Comparison of ENCODE assay signal across 8 cellular contexts in the genomic region with DNA sequence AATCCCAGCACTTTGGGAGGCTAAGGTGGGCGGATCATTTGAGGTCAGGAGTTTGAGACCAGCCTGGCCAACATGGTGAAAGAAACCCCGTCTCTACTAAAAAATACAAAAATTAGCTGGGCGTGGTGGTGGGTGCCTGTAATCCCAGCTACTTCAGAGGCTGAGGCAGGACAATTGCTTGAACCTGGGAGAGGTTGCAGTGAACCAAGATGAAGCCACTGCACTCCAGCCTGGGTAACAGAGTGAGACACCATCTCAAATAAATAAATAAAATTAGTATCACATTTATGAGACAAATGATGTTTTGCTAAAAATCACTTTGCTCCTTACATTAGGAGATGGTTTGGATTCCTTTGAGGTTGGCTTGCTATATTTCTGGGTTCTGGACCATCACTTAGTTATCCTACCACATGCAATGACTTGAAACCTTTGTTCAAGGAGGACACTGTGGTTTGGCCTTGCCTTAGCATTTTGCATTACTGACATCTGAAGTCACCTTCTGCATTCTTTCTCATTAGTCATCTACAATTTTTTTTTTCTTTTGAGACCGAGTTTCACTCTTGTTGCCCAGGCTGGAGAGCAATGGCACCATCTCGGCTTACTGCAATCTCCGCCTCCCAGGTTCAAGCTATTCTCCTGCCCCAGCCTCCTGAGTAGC.
DNase-seq lines count a peak whose midpoint lies in the region; TF ChIP-seq lines count a peak whose summit lies in the region.
"Not testable (repeated sequence)": the region's sequence is repeated elsewhere in the genome, so short reads cannot be mapped to it uniquely, and the experiment has no call there.

No MANE protein-coding gene starts in this region.

- H3K9me3 Mint-ChIP-seq in MCF 10A (ENCODE audit: unreplicated experiment) = not testable (repeated sequence)

- peak; percentile 47 for DNase-seq in AG04450 (ENCODE audit: low read depth, low spot score)
- peak; percentile 72 for DNase-seq in GM04504 (ENCODE audit: low read depth)
- not testable (repeated sequence) for DNase-seq in SK-N-SH; smooth muscle cell (lab: John Stamatoyannopoulos, UW; ENCODE audit: unreplicated experiment)
- peak; percentile 55 for DNase-seq in MCF 10A (ENCODE audit: unreplicated experiment)
- peak; percentile 75 to 98 for DNase-seq in fibroblast of lung (ENCODE audit: low read depth in 2 of 2)
- peak; percentile 83 for DNase-seq in kidney glomerular epithelial cell (lab: John Stamatoyannopoulos, UW)

- not testable (repeated sequence) for TF ChIP-seq RAD21 in Ishikawa (IDR thresholded peaks at IDR 0.05; ENCODE audit: low read depth); SK-N-SH (IDR thresholded peaks at IDR 0.05; ENCODE audit: low read length)

- not testable (repeated sequence) for H2AFZ ChIP-seq in SK-N-SH (ENCODE audit: low read depth); fibroblast of lung (ENCODE audit: low read length); smooth muscle cell (ENCODE audit: low read depth)

- intact Hi-C loops in MCF 10A (cut with micrococcal nuclease) = loop anchor here (2.0 kb wide), 2 partner anchors 116 to 128 kb away; partner anchors contain the start of genes ARFGEF3 and HEBP2

- WGBS in SK-N-SH (ENCODE audit: low lambda C conversion rate) = 45% methylated on average over 6 of the region's 6 CpGs
- 72% methylated on average over 6 of the region's 6 CpGs for WGBS in smooth muscle cell (ENCODE audit: low lambda C conversion rate)

- not testable (repeated sequence) for H3K79me2 ChIP-seq in SK-N-SH (ENCODE audit: insufficient read depth); fibroblast of lung (ENCODE audit: control insufficient read depth, insufficient read depth, low read length); smooth muscle cell (ENCODE audit: low read depth)

- not testable (repeated sequence) for H3K36me3 ChIP-seq in SK-N-SH (replicated peaks in 1 of 2; ENCODE audit: control insufficient read depth in 1 of 2, insufficient read depth in 2 of 2, low read length in 1 of 2); fibroblast of lung (ENCODE audit: control insufficient read depth, insufficient read depth, low read length); smooth muscle cell (ENCODE audit: low read depth)

- H3K36me3 Mint-ChIP-seq in MCF 10A (ENCODE audit: insufficient read depth, unreplicated experiment) = not testable (repeated sequence)

- POLR2A ChIA-PET in AG04450 (lab: Yijun Ruan, JAX); SK-N-SH (lab: Yijun Ruan, JAX): not testable (repeated sequence)
- POLR2A ChIA-PET in MCF 10A (lab: Yijun Ruan, JAX) = interaction anchor here (0.7 kb wide), 1 partner anchor 632 kb away, joined by 3 read pairs; no protein-coding TSS in a partner anchor

- not testable (repeated sequence) for H3K9ac ChIP-seq in SK-N-SH; fibroblast of lung (ENCODE audit: insufficient read depth, low read length)
- H3K9ac ChIP-seq in smooth muscle cell (ENCODE audit: low read depth) = peak overlapping the region; percentile 39

- not testable (repeated sequence) for H3K9me3 ChIP-seq in AG04450 (ENCODE audit: control insufficient read depth, insufficient read depth, low read length); SK-N-SH; fibroblast of lung (ENCODE audit: control insufficient read depth, insufficient read depth, low read depth, low read length); smooth muscle cell (replicated peaks; ENCODE audit: low read depth)

- not testable (repeated sequence) for H3K4me3 ChIP-seq in AG04450 (ENCODE audit: low read depth, low read length); SK-N-SH (ENCODE audit: low read depth in 2 of 2, low read length in 1 of 2); fibroblast of lung (replicated peaks in 1 of 4; ENCODE audit: control extremely low read depth in 1 of 4, insufficient read depth in 1 of 4, low read depth in 3 of 4, low read length in 4 of 4); smooth muscle cell

- CTCF ChIA-PET in AG04450 (lab: Charles Lee) = not testable (repeated sequence)
- CTCF ChIA-PET in SK-N-SH (lab: Yijun Ruan, JAX) (interaction anchor here (1.1 kb wide), 1 partner anchor 9 kb away, joined by 4 read pairs; no protein-coding TSS in a partner anchor), MCF 10A (lab: Yijun Ruan, JAX) (interaction anchor here (0.9 to 4.1 kb wide), 4 partner anchors 9 to 173 kb away, joined by 3 to 33 read pairs (median 4); no protein-coding TSS in a partner anchor)

- not testable (repeated sequence) for H3K27me3 ChIP-seq in AG04450 (ENCODE audit: control insufficient read depth, insufficient read depth, low read length); SK-N-SH (ENCODE audit: insufficient read depth); fibroblast of lung (ENCODE audit: control insufficient read depth, insufficient read depth, low read length); smooth muscle cell (ENCODE audit: low read depth)

- not testable (repeated sequence) for H3F3A ChIP-seq in SK-N-SH (replicated peaks; ENCODE audit: insufficient read depth); smooth muscle cell (ENCODE audit: low read depth)

- not testable (repeated sequence) for TF ChIP-seq EP300 in Ishikawa (IDR thresholded peaks at IDR 0.05; ENCODE audit: borderline replicate concordance); SK-N-SH (IDR thresholded peaks at IDR 0.05; ENCODE audit: borderline replicate concordance in 1 of 2, low read depth in 1 of 2, low read length in 1 of 2)

- H3K4me1 Mint-ChIP-seq in MCF 10A (ENCODE audit: insufficient read depth, unreplicated experiment) = peaks cover 20% of the 10 kb centered on the region

- H3K27ac ChIP-seq in AG04450 (ENCODE audit: low read depth, low read length); SK-N-SH (ENCODE audit: low read depth in 2 of 2, low read length in 1 of 2): not testable (repeated sequence)
- peak overlapping the region; percentile 31 for H3K27ac ChIP-seq in fibroblast of lung (ENCODE audit: insufficient read depth, low read length)
- peak overlapping the region; percentile 82 for H3K27ac ChIP-seq in smooth muscle cell (ENCODE audit: low read depth)

- H3K9me2 ChIP-seq in SK-N-SH = not testable (repeated sequence)

- H3K4me1 ChIP-seq in SK-N-SH (ENCODE audit: control insufficient read depth in 1 of 2, insufficient read depth in 2 of 2, low read depth in 1 of 2, low read length in 1 of 2); fibroblast of lung (ENCODE audit: control insufficient read depth, extremely low read depth, insufficient read depth, low read length); smooth muscle cell (ENCODE audit: low read depth): not testable (repeated sequence)

- peak overlapping the region; percentile 81 for H3K27ac Mint-ChIP-seq in MCF 10A (ENCODE audit: low read depth, unreplicated experiment)

- H3K4me2 ChIP-seq in SK-N-SH; fibroblast of lung (ENCODE audit: extremely low read depth, insufficient read depth, low read length); smooth muscle cell: not testable (repeated sequence)

- H4K20me1 ChIP-seq in SK-N-SH (ENCODE audit: insufficient read depth); fibroblast of lung (ENCODE audit: control insufficient read depth, extremely low read depth, insufficient read depth, low read length); smooth muscle cell (ENCODE audit: low read depth): not testable (repeated sequence)

- H3K27me3 Mint-ChIP-seq in MCF 10A (ENCODE audit: insufficient read depth, unreplicated experiment) = not testable (repeated sequence)

- H3K4me3 Mint-ChIP-seq in MCF 10A (ENCODE audit: unreplicated experiment) = not testable (repeated sequence)

- BruUV-seq in MCF 10A (replicated peaks; lab: Mats Ljungman, UMichigan) = TSS peak; percentile 96

- not testable (repeated sequence) for TF ChIP-seq CTCF in AG04450 (IDR thresholded peaks at IDR 0.05; ENCODE audit: low read depth, low read length); SK-N-SH (IDR thresholded peaks at IDR 0.05); MCF 10A (IDR thresholded peaks at IDR 0.05; ENCODE audit: unreplicated experiment); fibroblast of lung (conservative IDR thresholded peaks at IDR 0.05 in 1 of 2, IDR thresholded peaks at IDR 0.05 in 1 of 2; ENCODE audit: low read depth in 1 of 2, low read length in 2 of 2); smooth muscle cell (IDR thresholded peaks at IDR 0.05; ENCODE audit: borderline replicate concordance, insufficient read depth, poor library complexity, severe bottlenecking)

TF ChIP-seq in Ishikawa, 13 proteins besides CTCF, POLR2A, EP300 and RAD21:
- TF ChIP-seq TEAD4 (IDR thresholded peaks at IDR 0.05) = peak; percentile 61

TF ChIP-seq in SK-N-SH, 30 proteins besides CTCF, POLR2A, EP300 and RAD21:
- TF ChIP-seq, protein P1, sequence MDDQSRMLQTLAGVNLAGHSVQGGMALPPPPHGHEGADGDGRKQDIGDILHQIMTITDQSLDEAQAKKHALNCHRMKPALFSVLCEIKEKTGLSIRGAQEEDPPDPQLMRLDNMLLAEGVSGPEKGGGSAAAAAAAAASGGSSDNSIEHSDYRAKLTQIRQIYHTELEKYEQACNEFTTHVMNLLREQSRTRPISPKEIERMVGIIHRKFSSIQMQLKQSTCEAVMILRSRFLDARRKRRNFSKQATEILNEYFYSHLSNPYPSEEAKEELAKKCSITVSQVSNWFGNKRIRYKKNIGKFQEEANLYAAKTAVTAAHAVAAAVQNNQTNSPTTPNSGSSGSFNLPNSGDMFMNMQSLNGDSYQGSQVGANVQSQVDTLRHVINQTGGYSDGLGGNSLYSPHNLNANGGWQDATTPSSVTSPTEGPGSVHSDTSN (IDR thresholded peaks at IDR 0.05) = 0 out of 2 replicates have a peak, but pooled peaks have one; percentile 11
- 0 out of 2 replicates have a peak, but pooled peaks have one; percentile 8 for TF ChIP-seq NFIC (IDR thresholded peaks at IDR 0.05; ENCODE audit: borderline replicate concordance)
- TF ChIP-seq JUND (IDR thresholded peaks at IDR 0.05) = 0 out of 2 replicates have a peak, but pooled peaks have one; percentile 15
- 0 out of 2 replicates have a peak, but pooled peaks have one; percentile 17 for TF ChIP-seq FOSL2 (IDR thresholded peaks at IDR 0.05; ENCODE audit: borderline replicate concordance, low read depth)
- peak; percentile 9; the same call in 1 of the 2 replicates for TF ChIP-seq TCF12 (IDR thresholded peaks at IDR 0.05)
